Comparison of ENCODE assay signal across 23 cellular contexts in the genomic region with DNA sequence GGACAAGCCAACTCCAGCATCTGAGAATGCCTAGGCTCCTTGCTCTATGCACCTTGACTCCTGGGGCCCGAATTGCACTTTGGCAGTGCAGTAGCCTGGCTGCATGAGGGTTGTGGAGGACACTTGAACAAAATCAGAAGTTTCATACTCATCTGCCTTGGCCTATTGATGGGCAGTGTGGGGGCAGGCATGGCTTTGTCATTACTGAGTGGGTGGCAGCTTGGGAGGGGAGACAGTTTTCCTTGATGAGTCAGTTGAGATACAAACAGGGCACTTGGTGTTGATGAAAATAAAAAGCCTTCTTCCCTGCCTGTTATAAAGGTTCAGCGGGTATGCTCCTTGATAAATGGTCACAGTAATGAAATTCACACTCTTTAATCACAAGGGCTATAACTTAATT.
DNase-seq lines count a peak whose midpoint lies in the region; ATAC-seq and TF ChIP-seq lines count a peak whose summit lies in the region.
"Had no signal": no experiment of that assay in that cellular context is flagged by ENCODE, and none has a peak within 500 bp of the region (broad histone marks: within the 10 kb centered on the region; RNA-seq: fewer than 3 reads in every experiment).

No MANE protein-coding gene starts in this region.

- H3K9me3 ChIP-seq in HEK293 (ENCODE audit: control insufficient read depth, insufficient read depth, low read depth, low read length): no peaks in the 10 kb centered on the region
- H3K9me3 ChIP-seq: neutrophil, uterus had no signal

- TF ChIP-seq CTCF in HEK293 (tag by site-specific recombination; IDR thresholded peaks at IDR 0.05) (no peak), brain microvascular endothelial cell (IDR thresholded peaks at IDR 0.05; ENCODE audit: low read depth, low read length, missing control alignments) (no peak)

- H3K36me3 ChIP-seq in HEK293 (ENCODE audit: control insufficient read depth in 2 of 2, insufficient read depth in 1 of 2, low read length in 2 of 2): no peaks in the 10 kb centered on the region
- H3K36me3 ChIP-seq in brain microvascular endothelial cell (replicated peaks): no peaks in the 10 kb centered on the region
- H3K36me3 ChIP-seq: neutrophil, uterus had no signal

- CTCF ChIA-PET in HEK293 (lab: Yijun Ruan, JAX): no interaction called here

- POLR2A ChIA-PET in HEK293 (lab: Yijun Ruan, JAX): no interaction called here

- no peaks in the 10 kb centered on the region for H3K4me1 Mint-ChIP-seq in stimulated activated naive B cell treated with anti-CD40 and anti-IgM and Interleukin-4, amounts not matched to agents 10 μg/mL and 1 μg/mL and 100 μg/mL, for 72 hours
- H3K4me1 Mint-ChIP-seq: central memory CD8-positive, alpha-beta T cell had no signal

- H3K27ac ChIP-seq in HEK293 (ENCODE audit: extremely low read depth, low read depth, low read length) (no peak overlapping the region), brain microvascular endothelial cell (no peak overlapping the region)
- H3K27ac ChIP-seq: neutrophil, uterus had no signal

- no peak overlapping the region for H3K4me3 Mint-ChIP-seq in stimulated activated naive B cell treated with anti-CD40 and anti-IgM and Interleukin-4, amounts not matched to agents 10 μg/mL and 1 μg/mL and 100 μg/mL, for 72 hours
- H3K4me3 Mint-ChIP-seq: central memory CD8-positive, alpha-beta T cell had no signal

- no peaks in the 10 kb centered on the region for H3K27me3 ChIP-seq in brain microvascular endothelial cell (replicated peaks)
- H3K27me3 ChIP-seq: neutrophil, uterus had no signal

- in situ Hi-C loops in brain microvascular endothelial cell (cut with HindIII; ENCODE audit: low pct_ligation_motif_present, low sequenced_read_pairs): no loop called here

- no peak overlapping the region for H3K27ac Mint-ChIP-seq in stimulated activated naive B cell treated with anti-CD40 and anti-IgM and Interleukin-4, amounts not matched to agents 10 μg/mL and 1 μg/mL and 100 μg/mL, for 72 hours

- no peaks in the 10 kb centered on the region for H3K9me3 Mint-ChIP-seq in stimulated activated naive B cell treated with anti-CD40 and anti-IgM and Interleukin-4, amounts not matched to agents 10 μg/mL and 1 μg/mL and 100 μg/mL, for 72 hours
- H3K9me3 Mint-ChIP-seq: central memory CD8-positive, alpha-beta T cell had no signal

- H3K4me3 ChIP-seq in HEK293 (ENCODE audit: low read depth, low read length): no peak overlapping the region
- H3K4me3 ChIP-seq in brain microvascular endothelial cell (ENCODE audit: low read depth, low read length): no peak overlapping the region
- H3K4me3 ChIP-seq: uterus had no signal

- ATAC-seq in stimulated activated naive B cell treated with anti-CD40 and anti-IgM and Interleukin-4, amounts not matched to agents 10 μg/mL and 1 μg/mL and 100 μg/mL, for 72 hours (replicated peaks): no peak
- ATAC-seq: right cardiac atrium had no signal

- no peaks in the 10 kb centered on the region for H3K36me3 Mint-ChIP-seq in stimulated activated naive B cell treated with anti-CD40 and anti-IgM and Interleukin-4, amounts not matched to agents 10 μg/mL and 1 μg/mL and 100 μg/mL, for 72 hours

- DNase-seq in A172 (ENCODE audit: low spot score) (peak; percentile 25), brain microvascular endothelial cell (peak; percentile 22), kidney glomerular epithelial cell (lab: John Stamatoyannopoulos, UW) (peak; percentile 7), NCI-H2171 treated with DMSO at 0.1 percent for 48 hours (lab: John Stamatoyannopoulos, UW) (no peak), NOMO-1 treated with dmso at 0.1 percent for 144 hours (lab: John Stamatoyannopoulos, UW; ENCODE audit: unreplicated experiment) (no peak)
- DNase-seq in stimulated activated naive B cell treated with anti-CD40 and anti-IgM and Interleukin-4, amounts not matched to agents 10 μg/mL and 1 μg/mL and 100 μg/mL, for 72 hours: no peak
- no peak for DNase-seq in activated CD4-positive, alpha-beta T cell treated with anti-CD3 and anti-CD28 coated beads, Interleukin-2, amount 50 U/mL, for 48 hours
- DNase-seq: activated CD4-positive, alpha-beta T cell treated with anti-CD3 and anti-CD28 coated beads for 4 hours; activated CD8-positive, alpha-beta memory T cell treated with anti-CD3 and anti-CD28 coated beads, Interleukin-2, amount 50 U/mL, for 4 hours; activated gamma-delta T cell treated with Interleukin-2 at 50 U/mL for 16 hours; amygdala; C1 segment of cervical spinal cord; effector CD8-positive, alpha-beta T cell; NCI-H1436 treated with DMSO at 0.1 percent for 48 hours; NCI-H69; right cardiac atrium; SHP77; stimulated activated CD8-positive, alpha-beta memory T cell treated with anti-CD3 and anti-CD28 coated beads, Interleukin-4, amount 100 ng/mL, for 48 hours; T-helper 1 cell; uterus had no signal

- peaks cover 0 to 6% of the 10 kb centered on the region in 2 donors for H3K27me3 Mint-ChIP-seq in stimulated activated naive B cell treated with anti-CD40 and anti-IgM and Interleukin-4, amounts not matched to agents 10 μg/mL and 1 μg/mL and 100 μg/mL, for 72 hours
- H3K27me3 Mint-ChIP-seq: central memory CD8-positive, alpha-beta T cell had no signal

- H3K4me1 ChIP-seq in HEK293 (ENCODE audit: control insufficient read depth, insufficient read depth, low read length): no peaks in the 10 kb centered on the region
- H3K4me1 ChIP-seq: uterus had no signal

TF ChIP-seq in HEK293, 187 proteins besides CTCF, POLR2A, EP300 and RAD21:
- peak; percentile 58; the same call in 1 of the 2 replicates for TF ChIP-seq EGR2 (tag by site-specific recombination; IDR thresholded peaks at IDR 0.05; ENCODE audit: low read depth)
- no peak for TF ChIP-seq SALL2 (tag by site-specific recombination; IDR thresholded peaks at IDR 0.05; ENCODE audit: borderline replicate concordance)
- TF ChIP-seq ZFHX2 (tag by site-specific recombination; conservative IDR thresholded peaks at IDR 0.05): peak; percentile 59; the same call in 1 of the 2 replicates

Comparison
In these comparisons a context has a peak if more than half of its experiments do, and no peak if none do; other contexts are left out.
1. DNase-seq: peak in A172 (single experiment), brain microvascular endothelial cell (single experiment) and kidney glomerular epithelial cell (single experiment); none in stimulated activated naive B cell treated with anti-CD40 and anti-IgM and Interleukin-4, amounts not matched to agents 10 μg/mL and 1 μg/mL and 100 μg/mL, for 72 hours (single experiment), activated CD4-positive, alpha-beta T cell treated with anti-CD3 and anti-CD28 coated beads, Interleukin-2, amount 50 U/mL, for 48 hours (0 of 2), NCI-H2171 treated with DMSO at 0.1 percent for 48 hours (single experiment) and NOMO-1 treated with dmso at 0.1 percent for 144 hours (single experiment).